In the genomic region with DNA sequence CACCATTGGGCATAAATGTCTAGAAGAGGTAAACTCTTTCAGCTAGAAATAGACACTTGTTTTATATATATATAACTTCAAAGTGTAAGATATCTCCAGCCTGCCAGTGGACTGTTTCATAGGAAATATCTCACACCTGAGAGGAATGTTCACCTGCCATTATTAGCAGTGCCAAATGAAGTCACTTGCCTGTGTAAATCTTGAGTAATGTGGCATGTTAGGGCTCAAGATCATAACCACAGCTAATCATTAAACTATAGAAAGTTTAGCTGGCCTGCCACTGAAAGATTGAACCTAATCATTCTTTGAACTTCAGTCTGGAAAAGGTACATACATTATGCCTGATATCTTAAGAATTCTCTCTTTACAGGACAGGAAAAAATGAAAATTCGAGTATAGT, we compare ENCODE assay signal across 2 cellular contexts.
TF ChIP-seq lines count a peak whose summit lies in the region.

No MANE protein-coding gene starts in this region.

TF ChIP-seq in liver, 16 proteins besides CTCF, POLR2A, EP300 and RAD21 (continued from another document):
- TF ChIP-seq REST (IDR thresholded peaks at IDR 0.05) = no peak
- peak in 1 of 2 donors; percentile 26 for TF ChIP-seq RXRA (IDR thresholded peaks at IDR 0.05)
- no peak for TF ChIP-seq ZBTB33 (IDR thresholded peaks at IDR 0.05)
- no peak for TF ChIP-seq FOXA2 (IDR thresholded peaks at IDR 0.05)
- peak in 1 of 2 donors; percentile 22 for TF ChIP-seq HNF4A (conservative IDR thresholded peaks at IDR 0.05)
- no peak for TF ChIP-seq FOXA1 (IDR thresholded peaks at IDR 0.05)
- TF ChIP-seq YY1 (IDR thresholded peaks at IDR 0.05) = peak; percentile 45
- TF ChIP-seq MAX (IDR thresholded peaks at IDR 0.05) = no peak
- TF ChIP-seq SP1 (IDR thresholded peaks at IDR 0.05) = no peak
- TF ChIP-seq HNF4G (IDR thresholded peaks at IDR 0.05) = no peak
- TF ChIP-seq GABPA (IDR thresholded peaks at IDR 0.05 in 1 of 2, conservative IDR thresholded peaks at IDR 0.05 in 1 of 2) = no peak
- TF ChIP-seq, protein P1, sequence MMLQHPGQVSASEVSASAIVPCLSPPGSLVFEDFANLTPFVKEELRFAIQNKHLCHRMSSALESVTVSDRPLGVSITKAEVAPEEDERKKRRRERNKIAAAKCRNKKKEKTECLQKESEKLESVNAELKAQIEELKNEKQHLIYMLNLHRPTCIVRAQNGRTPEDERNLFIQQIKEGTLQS (IDR thresholded peaks at IDR 0.05) = no peak
- TF ChIP-seq TAF1 (conservative IDR thresholded peaks at IDR 0.05) = no peak

TF ChIP-seq in HepG2, 621 proteins besides CTCF, POLR2A, EP300 and RAD21 (continued from another document):
- TF ChIP-seq ARNT2 (CRISPR knock-in tag; IDR thresholded peaks at IDR 0.05; ENCODE audit: low read depth) (no peak), BCL6 (CRISPR knock-in tag; IDR thresholded peaks at IDR 0.05) (no peak), MEIS1 (CRISPR knock-in tag; IDR thresholded peaks at IDR 0.05; ENCODE audit: borderline replicate concordance) (no peak)
- TF ChIP-seq, protein P2, sequence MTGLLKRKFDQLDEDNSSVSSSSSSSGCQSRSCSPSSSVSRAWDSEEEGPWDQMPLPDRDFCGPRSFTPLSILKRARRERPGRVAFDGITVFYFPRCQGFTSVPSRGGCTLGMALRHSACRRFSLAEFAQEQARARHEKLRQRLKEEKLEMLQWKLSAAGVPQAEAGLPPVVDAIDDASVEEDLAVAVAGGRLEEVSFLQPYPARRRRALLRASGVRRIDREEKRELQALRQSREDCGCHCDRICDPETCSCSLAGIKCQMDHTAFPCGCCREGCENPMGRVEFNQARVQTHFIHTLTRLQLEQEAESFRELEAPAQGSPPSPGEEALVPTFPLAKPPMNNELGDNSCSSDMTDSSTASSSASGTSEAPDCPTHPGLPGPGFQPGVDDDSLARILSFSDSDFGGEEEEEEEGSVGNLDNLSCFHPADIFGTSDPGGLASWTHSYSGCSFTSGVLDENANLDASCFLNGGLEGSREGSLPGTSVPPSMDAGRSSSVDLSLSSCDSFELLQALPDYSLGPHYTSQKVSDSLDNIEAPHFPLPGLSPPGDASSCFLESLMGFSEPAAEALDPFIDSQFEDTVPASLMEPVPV (CRISPR knock-in tag; IDR thresholded peaks at IDR 0.05) = no peak
